ENCODE assay signal across 8 cellular contexts in the genomic region with DNA sequence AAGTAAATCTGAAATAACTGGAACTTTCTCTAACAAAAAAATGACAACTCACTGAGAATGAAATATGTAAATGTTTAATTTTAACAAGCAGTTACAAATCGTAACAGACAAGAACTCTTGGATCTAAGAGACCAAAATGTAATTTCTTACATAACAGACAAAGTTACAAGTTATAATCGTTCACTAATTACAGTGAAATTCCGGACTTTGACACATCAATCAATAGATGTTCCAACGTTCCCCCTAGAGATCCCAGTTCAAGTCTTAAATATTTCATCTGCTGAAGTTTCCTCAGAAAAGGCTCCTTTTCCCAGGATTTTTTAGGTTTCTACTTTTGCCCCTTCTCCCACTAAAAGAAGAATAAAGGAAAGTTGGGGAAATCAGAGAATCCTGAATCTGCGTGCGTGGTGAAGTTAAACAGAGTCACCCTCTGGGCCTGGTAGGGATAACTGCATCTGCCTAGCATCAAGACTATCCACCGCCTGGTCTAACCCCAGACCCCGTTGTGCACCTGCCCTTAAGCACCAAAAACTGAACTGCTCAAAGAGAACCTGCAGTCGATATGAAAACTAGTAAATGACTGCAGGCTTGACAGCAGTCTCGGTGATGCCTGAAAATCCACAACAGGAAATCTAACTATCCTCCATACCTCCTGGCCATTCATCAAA. TPM values are rescaled to one million over a fixed set of nuclear protein-coding genes. Genes with fewer than 3 reads are reported as not detected.
A peak's percentile ranks its signal among the peaks of the same experiment; 100 is the strongest.
DNase-seq lines count a peak whose midpoint lies in the region; ATAC-seq and TF ChIP-seq lines count a peak whose summit lies in the region.

No MANE protein-coding gene starts in this region.

- H3K27ac ChIP-seq in RWPE2 (ENCODE audit: poor library complexity, severe bottlenecking) (peak overlapping the region; percentile 83), colonic mucosa (peak overlapping the region; percentile 97), aorta (ENCODE audit: low read depth in 1 of 2, low read length in 2 of 2) (peak overlapping the region in 1 of 2 donors; percentile 91)

- DNase-seq in AG08396 (ENCODE audit: low spot score): peak; percentile 42
- peak; percentile 42 for DNase-seq in GM13976 (ENCODE audit: low spot score)
- no peak for DNase-seq in RWPE2 (ENCODE audit: low spot score)
- peak; percentile 55 for DNase-seq in colonic mucosa
- no peak for DNase-seq in aorta
- DNase-seq in NCI-H2196 (lab: John Stamatoyannopoulos, UW; ENCODE audit: unreplicated experiment): no peak

- H3K36me3 ChIP-seq in RWPE2 (ENCODE audit: low read depth) (no peaks in the 10 kb centered on the region), colonic mucosa (no peaks in the 10 kb centered on the region), mucosa of stomach (ENCODE audit: control insufficient read depth, insufficient read depth, low read length) (no peaks in the 10 kb centered on the region), aorta (ENCODE audit: control insufficient read depth in 1 of 2, insufficient read depth in 2 of 2, low read length in 1 of 2) (no peaks in the 10 kb centered on the region)

- peak overlapping the region; percentile 89 to 98 for H3K9ac ChIP-seq in colonic mucosa (ENCODE audit: low read depth in 2 of 2, low read length in 2 of 2)
- peak overlapping the region; percentile 96 for H3K9ac ChIP-seq in mucosa of stomach (ENCODE audit: low read length)

- 19 to 21% methylated on average over 10 of the region's 10 CpGs for WGBS in aorta, 2 donors

- H3K4me3 ChIP-seq in RWPE2 (ENCODE audit: severe bottlenecking) (peak overlapping the region; percentile 83), colonic mucosa (peak overlapping the region; percentile 68), mucosa of stomach (ENCODE audit: low read length) (peak overlapping the region; percentile 49), aorta (ENCODE audit: low read length in 2 of 2) (peak overlapping the region; percentile 74 to 89)

- H3K9me3 ChIP-seq in RWPE2 (ENCODE audit: severe bottlenecking): no peaks in the 10 kb centered on the region
- H3K9me3 ChIP-seq in colonic mucosa: no peaks in the 10 kb centered on the region
- no peaks in the 10 kb centered on the region for H3K9me3 ChIP-seq in mucosa of stomach (ENCODE audit: control insufficient read depth, low read length)
- H3K9me3 ChIP-seq in aorta (ENCODE audit: control insufficient read depth, low read length): no peaks in the 10 kb centered on the region

- intact Hi-C loops in colonic mucosa (cut with DNase I): no loop called here
- intact Hi-C loops in aorta (cut with DNase I): loop anchor here (5.0 to 10.0 kb wide), 6 partner anchors 85 to 207 kb away; a partner anchor contains a TSS

- in situ Hi-C loops in GM13976 (cut with MboI; ENCODE audit: low sequenced_read_pairs, unreplicated experiment): loop anchor here (10.0 kb wide), 1 partner anchor 63 kb away; no protein-coding TSS in a partner anchor

- H3K4me1 ChIP-seq in RWPE2 (ENCODE audit: insufficient read depth, poor library complexity, severe bottlenecking): peaks cover 4% of the 10 kb centered on the region
- no peaks in the 10 kb centered on the region for H3K4me1 ChIP-seq in colonic mucosa
- peaks cover 49% of the 10 kb centered on the region for H3K4me1 ChIP-seq in mucosa of stomach (ENCODE audit: control insufficient read depth, insufficient read depth, low read length)
- no peaks in the 10 kb centered on the region for H3K4me1 ChIP-seq in aorta (ENCODE audit: control insufficient read depth in 1 of 2, insufficient read depth in 2 of 2, low read length in 2 of 2)

- TF ChIP-seq CTCF in GM13976 (IDR thresholded peaks at IDR 0.05; ENCODE audit: borderline replicate concordance, control extremely low read depth, extremely low read depth, insufficient read depth, missing control alignments) (peak; percentile 27), RWPE2 (IDR thresholded peaks at IDR 0.05; ENCODE audit: poor library complexity, severe bottlenecking) (no peak), colonic mucosa (IDR thresholded peaks at IDR 0.05) (no peak)

- peak; percentile 7; the same call in 1 of the 3 replicates for ATAC-seq in RWPE2 (ENCODE audit: low read depth)
- no peak for ATAC-seq in aorta (ENCODE audit: low FRiP score)
- no peak for ATAC-seq in HG03460 (IDR thresholded peaks at IDR 0.05; ENCODE audit: unreplicated experiment)

- H3K27me3 ChIP-seq in RWPE2 (ENCODE audit: insufficient read depth, poor library complexity, severe bottlenecking) (no peaks in the 10 kb centered on the region), colonic mucosa (no peaks in the 10 kb centered on the region), mucosa of stomach (ENCODE audit: control insufficient read depth, insufficient read depth, low read length) (no peaks in the 10 kb centered on the region), aorta (ENCODE audit: control insufficient read depth in 1 of 2, insufficient read depth in 2 of 2, low read length in 1 of 2) (no peaks in the 10 kb centered on the region)

RNA-seq across cellular contexts. Expression of a gene that starts 2.3 kb away (rescaled TPM):
- total RNA-seq in colonic mucosa (10 to 100 TPM; 36.2 to 61.9 TPM), aorta (10 to 100 TPM; 37.1 to 49.4 TPM)
- polyA plus RNA-seq in aorta: 10 to 100 TPM; 14.1 to 17.7 TPM

Comparison
In these comparisons a context has a peak if more than half of its experiments do, and no peak if none do; other contexts are left out.
1. DNase-seq: peak in AG08396 (single experiment), GM13976 (single experiment) and colonic mucosa (single experiment); none in RWPE2 (single experiment), aorta (0 of 2) and NCI-H2196 (single experiment).
2. Peak in every context shown above with its lines, with median percentiles within 50 percentile points of each other: H3K4me3 ChIP-seq.